ENCODE assay signal across 20 cellular contexts in the genomic region with DNA sequence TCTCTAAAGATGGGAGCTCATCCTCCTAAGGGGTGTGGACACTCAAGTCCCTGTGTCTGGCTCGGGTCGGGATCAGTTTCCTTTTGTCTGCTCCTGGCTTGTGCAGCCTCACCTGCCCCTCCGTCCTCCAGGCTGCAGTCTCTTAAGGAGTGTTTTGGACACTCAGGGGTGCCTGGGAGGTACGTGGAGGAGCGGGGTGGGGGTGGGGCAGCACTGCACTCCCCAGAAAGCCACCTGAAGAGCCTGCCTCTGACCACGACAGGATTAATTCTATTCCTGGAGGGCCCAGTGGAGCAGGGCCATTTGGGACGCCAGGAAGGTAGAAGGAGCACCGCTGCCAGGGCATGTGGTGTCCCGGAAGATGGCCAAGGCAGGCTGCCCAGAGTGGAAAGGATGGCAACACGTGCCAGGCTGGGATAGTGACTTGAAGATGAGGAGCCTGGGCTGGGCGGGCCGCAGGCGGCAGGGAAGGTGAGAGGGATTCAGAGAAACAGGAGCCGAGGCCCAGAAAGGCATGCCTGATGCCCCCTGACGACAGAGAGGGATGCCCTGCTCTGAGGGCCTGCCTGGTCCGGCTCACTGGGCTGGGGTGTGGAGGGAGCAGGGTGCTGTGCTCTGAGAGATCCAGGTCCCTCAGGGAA. TPM values are rescaled to one million over a fixed set of nuclear protein-coding genes. Genes with fewer than 3 reads are reported as not detected.
DNase-seq lines count a peak whose midpoint lies in the region; ATAC-seq and FAIRE-seq lines count a peak whose summit lies in the region.
"Had no signal": no experiment of that assay in that cellular context is flagged by ENCODE, and none has a peak within 500 bp of the region (broad histone marks: within the 10 kb centered on the region; RNA-seq: fewer than 3 reads in every experiment).

No MANE protein-coding gene starts in this region.

- peaks cover 4% of the 10 kb centered on the region for H3K4me1 ChIP-seq in mesenchymal stem cell (ENCODE audit: control insufficient read depth, insufficient read depth, low read depth, low read length)

- H3K4me1 Mint-ChIP-seq in activated naive CD8-positive, alpha-beta T cell treated with anti-CD3 and anti-CD28 coated beads, Interleukin-2, amount 10 ng/mL, durations not matched to agents 7 days and 5 days: peaks cover 7% of the 10 kb centered on the region
- H3K4me1 Mint-ChIP-seq in activated naive CD8-positive, alpha-beta T cell treated with anti-CD3 and anti-CD28 coated beads, Interleukin-2, amount 50 U/mL, for 24 hours: peaks cover 8% of the 10 kb centered on the region
- H3K4me1 Mint-ChIP-seq in dendritic cell treated with granulocyte-macrophage colony-stimulating factor and Interleukin-4, amounts not matched to agents 40 ng/mL and 50 ng/mL, for 4 days (ENCODE audit: low read depth): peaks cover 58% of the 10 kb centered on the region

- peaks cover 0 to 7% of the 10 kb centered on the region in 2 experiments for H3K27me3 ChIP-seq in mesenchymal stem cell (ENCODE audit: control insufficient read depth in 1 of 2, insufficient read depth in 1 of 2, low read length in 2 of 2)
- H3K27me3 ChIP-seq in MG63: no peaks in the 10 kb centered on the region
- H3K27me3 ChIP-seq: ovary, tibial nerve had no signal

- no peak overlapping the region for H3K4me2 ChIP-seq in mesenchymal stem cell (ENCODE audit: low read length, poor library complexity, severe bottlenecking)

- H3K9ac ChIP-seq in mesenchymal stem cell (ENCODE audit: low read length): no peak overlapping the region

- no peak overlapping the region for H2BK5ac ChIP-seq in mesenchymal stem cell (ENCODE audit: low read depth, low read length, poor library complexity, severe bottlenecking)

- no peak overlapping the region for H3K27ac Mint-ChIP-seq in activated naive CD8-positive, alpha-beta T cell treated with anti-CD3 and anti-CD28 coated beads, Interleukin-2, amount 10 ng/mL, durations not matched to agents 7 days and 5 days
- no peak overlapping the region for H3K27ac Mint-ChIP-seq in activated naive CD8-positive, alpha-beta T cell treated with anti-CD3 and anti-CD28 coated beads, Interleukin-2, amount 50 U/mL, for 24 hours
- H3K27ac Mint-ChIP-seq in dendritic cell treated with granulocyte-macrophage colony-stimulating factor and Interleukin-4, amounts not matched to agents 40 ng/mL and 50 ng/mL, for 4 days: peak overlapping the region; percentile 71

- H2BK120ac ChIP-seq in mesenchymal stem cell (ENCODE audit: low read depth, low read length): no peak overlapping the region

- H3K9me3 ChIP-seq in mesenchymal stem cell (ENCODE audit: control insufficient read depth, low read length) (no peaks in the 10 kb centered on the region), MG63 (no peaks in the 10 kb centered on the region)
- H3K9me3 ChIP-seq: ovary, tibial nerve had no signal

- H3K23ac ChIP-seq in mesenchymal stem cell (ENCODE audit: low read length in 2 of 2): no peak overlapping the region

- no peaks in the 10 kb centered on the region for H3K79me1 ChIP-seq in mesenchymal stem cell (replicated peaks; ENCODE audit: low read length, poor library complexity, severe bottlenecking)

- FAIRE-seq in urothelium cell line (lab: Jason Lieb, UNC): no peak
- FAIRE-seq: A204.1, bronchial epithelial cell had no signal

- no peak overlapping the region for H3K18ac ChIP-seq in mesenchymal stem cell (ENCODE audit: low read depth in 1 of 2, low read length in 2 of 2)

- H3K36me3 Mint-ChIP-seq in activated naive CD8-positive, alpha-beta T cell treated with anti-CD3 and anti-CD28 coated beads, Interleukin-2, amount 10 ng/mL, durations not matched to agents 7 days and 5 days: no peaks in the 10 kb centered on the region
- no peaks in the 10 kb centered on the region for H3K36me3 Mint-ChIP-seq in activated naive CD8-positive, alpha-beta T cell treated with anti-CD3 and anti-CD28 coated beads, Interleukin-2, amount 50 U/mL, for 24 hours (ENCODE audit: low read depth)
- no peaks in the 10 kb centered on the region for H3K36me3 Mint-ChIP-seq in dendritic cell treated with granulocyte-macrophage colony-stimulating factor and Interleukin-4, amounts not matched to agents 40 ng/mL and 50 ng/mL, for 4 days (ENCODE audit: low read depth)
- H3K36me3 Mint-ChIP-seq: activated naive CD4-positive, alpha-beta T cell treated with anti-CD3 and anti-CD28 coated beads, Interleukin-2, amount 50 U/mL, for 24 hours; CD4-positive, CD25-positive, alpha-beta regulatory T cell had no signal

- peak overlapping the region; percentile 95 for H4K8ac ChIP-seq in mesenchymal stem cell (ENCODE audit: low read length)

- no peak overlapping the region for H2AK5ac ChIP-seq in mesenchymal stem cell (ENCODE audit: low read length, severe bottlenecking)

- H3K27ac ChIP-seq in mesenchymal stem cell (ENCODE audit: low read length, poor library complexity, severe bottlenecking): no peak overlapping the region
- H3K27ac ChIP-seq: ovary had no signal

- no peaks in the 10 kb centered on the region for H3K27me3 Mint-ChIP-seq in activated naive CD8-positive, alpha-beta T cell treated with anti-CD3 and anti-CD28 coated beads, Interleukin-2, amount 10 ng/mL, durations not matched to agents 7 days and 5 days
- no peaks in the 10 kb centered on the region for H3K27me3 Mint-ChIP-seq in activated naive CD8-positive, alpha-beta T cell treated with anti-CD3 and anti-CD28 coated beads, Interleukin-2, amount 50 U/mL, for 24 hours
- H3K27me3 Mint-ChIP-seq in dendritic cell treated with granulocyte-macrophage colony-stimulating factor and Interleukin-4, amounts not matched to agents 40 ng/mL and 50 ng/mL, for 4 days: no peaks in the 10 kb centered on the region
- H3K27me3 Mint-ChIP-seq: activated naive CD4-positive, alpha-beta T cell treated with anti-CD3 and anti-CD28 coated beads, Interleukin-2, amount 50 U/mL, for 24 hours; CD4-positive, CD25-positive, alpha-beta regulatory T cell had no signal

- H3K14ac ChIP-seq in mesenchymal stem cell (ENCODE audit: low read length in 2 of 2): no peak overlapping the region

- DNase-seq in activated naive CD8-positive, alpha-beta T cell treated with anti-CD3 and anti-CD28 coated beads, Interleukin-2, amount 10 ng/mL, durations not matched to agents 7 days and 5 days: peak; percentile 21
- no peak for DNase-seq in activated naive CD8-positive, alpha-beta T cell treated with anti-CD3 and anti-CD28 coated beads, Interleukin-2, amount 50 U/mL, for 24 hours
- no peak for DNase-seq in mesenchymal stem cell
- no peak for DNase-seq in NCI-H1694 treated with DMSO at 0.1 percent for 48 hours (lab: John Stamatoyannopoulos, UW)
- no peak for DNase-seq in MG63
- no peak for DNase-seq in urothelium cell line (ENCODE audit: low spot score)
- DNase-seq: activated CD4-positive, alpha-beta T cell treated with anti-CD3 and anti-CD28 coated beads for 1 hour; CD4-positive, CD25-positive, alpha-beta regulatory T cell; effector memory CD4-positive, alpha-beta T cell; NCI-H1105 treated with DMSO at 0.1 percent for 48 hours; SHP77 treated with DMSO at 0.1 percent for 48 hours had no signal

- H2BK12ac ChIP-seq in mesenchymal stem cell (ENCODE audit: low read length in 2 of 2): peak overlapping the region in 1 of 2 experiments; percentile 4

- no peak overlapping the region for H3K4ac ChIP-seq in mesenchymal stem cell (ENCODE audit: low read depth in 1 of 2, low read length in 2 of 2)

- no peak overlapping the region for H2AFZ ChIP-seq in mesenchymal stem cell (ENCODE audit: low read depth, low read length)

- H3K4me3 ChIP-seq in mesenchymal stem cell (ENCODE audit: insufficient read depth in 1 of 2, low read depth in 1 of 2, low read length in 2 of 2): no peak overlapping the region
- H3K4me3 ChIP-seq in MG63: no peak overlapping the region
- H3K4me3 ChIP-seq: ovary had no signal

- H4K91ac ChIP-seq in mesenchymal stem cell (ENCODE audit: low read length): peak overlapping the region; percentile 19

- H2BK15ac ChIP-seq in mesenchymal stem cell (ENCODE audit: low read depth, poor library complexity, severe bottlenecking): no peak overlapping the region

- H3K36me3 ChIP-seq in mesenchymal stem cell (ENCODE audit: control insufficient read depth in 1 of 2, insufficient read depth in 2 of 2, low read depth in 1 of 2, low read length in 2 of 2): no peaks in the 10 kb centered on the region
- H3K36me3 ChIP-seq in MG63: no peaks in the 10 kb centered on the region
- H3K36me3 ChIP-seq: ovary, tibial nerve had no signal

- no peak for ATAC-seq in activated naive CD8-positive, alpha-beta T cell treated with anti-CD3 and anti-CD28 coated beads, Interleukin-2, amount 10 ng/mL, durations not matched to agents 7 days and 5 days (ENCODE audit: low read depth)
- no peak for ATAC-seq in activated naive CD8-positive, alpha-beta T cell treated with anti-CD3 and anti-CD28 coated beads, Interleukin-2, amount 50 U/mL, for 24 hours
- no peak for ATAC-seq in GM21717 (IDR thresholded peaks at IDR 0.05; ENCODE audit: unreplicated experiment)

- peaks cover 1% of the 10 kb centered on the region for H3K9me3 Mint-ChIP-seq in activated naive CD8-positive, alpha-beta T cell treated with anti-CD3 and anti-CD28 coated beads, Interleukin-2, amount 10 ng/mL, durations not matched to agents 7 days and 5 days
- H3K9me3 Mint-ChIP-seq in activated naive CD8-positive, alpha-beta T cell treated with anti-CD3 and anti-CD28 coated beads, Interleukin-2, amount 50 U/mL, for 24 hours: peaks cover 4% of the 10 kb centered on the region
- no peaks in the 10 kb centered on the region for H3K9me3 Mint-ChIP-seq in dendritic cell treated with granulocyte-macrophage colony-stimulating factor and Interleukin-4, amounts not matched to agents 40 ng/mL and 50 ng/mL, for 4 days
- H3K9me3 Mint-ChIP-seq: activated naive CD4-positive, alpha-beta T cell treated with anti-CD3 and anti-CD28 coated beads, Interleukin-2, amount 50 U/mL, for 24 hours had no signal

- no peak overlapping the region for H3K4me3 Mint-ChIP-seq in activated naive CD8-positive, alpha-beta T cell treated with anti-CD3 and anti-CD28 coated beads, Interleukin-2, amount 10 ng/mL, durations not matched to agents 7 days and 5 days
- no peak overlapping the region for H3K4me3 Mint-ChIP-seq in activated naive CD8-positive, alpha-beta T cell treated with anti-CD3 and anti-CD28 coated beads, Interleukin-2, amount 50 U/mL, for 24 hours
- H3K4me3 Mint-ChIP-seq in dendritic cell treated with granulocyte-macrophage colony-stimulating factor and Interleukin-4, amounts not matched to agents 40 ng/mL and 50 ng/mL, for 4 days: no peak overlapping the region
- H3K4me3 Mint-ChIP-seq: activated naive CD4-positive, alpha-beta T cell treated with anti-CD3 and anti-CD28 coated beads, Interleukin-2, amount 50 U/mL, for 24 hours; T-helper 2 cell treated with Interferon-gamma antibody and Interleukin-4, amounts not matched to agents 5 μg/mL and 100 μg/mL, for 36 hours had no signal

- 91% methylated on average over 16 of the region's 16 CpGs for WGBS in mesenchymal stem cell

- intact Hi-C loops in dendritic cell treated with granulocyte-macrophage colony-stimulating factor and Interleukin-4, amounts not matched to agents 40 ng/mL and 50 ng/mL, for 4 days (cut with micrococcal nuclease): no loop called here

- POLR2A ChIA-PET in activated naive CD8-positive, alpha-beta T cell treated with anti-CD3 and anti-CD28 coated beads, Interleukin-2, amount 10 ng/mL, durations not matched to agents 7 days and 5 days (lab: Charles Lee): no interaction called here

RNA-seq across cellular contexts. Expression of gene LRTM2, which starts 14.8 kb away (rescaled TPM):
- not detected for total RNA-seq in activated naive CD8-positive, alpha-beta T cell treated with anti-CD3 and anti-CD28 coated beads, Interleukin-2, amount 10 ng/mL, durations not matched to agents 7 days and 5 days
- 0.01 TPM for polyA plus RNA-seq in mesenchymal stem cell (2013, experiment 1 of 2)
- polyA plus RNA-seq in mesenchymal stem cell (2013, experiment 2 of 2): 0.01 TPM
- not detected in 2 replicates for total RNA-seq in MG63 (2014; rRNA removed; shearing (Covaris generic); ENCODE audit: low replicate concordance)
- total RNA-seq: bronchial epithelial cell; CD4-positive, CD25-positive, alpha-beta regulatory T cell; kidney epithelial cell; ovary; tibial nerve had no signal
- polyA plus RNA-seq: CD4-positive, CD25-positive, alpha-beta regulatory T cell; ovary had no signal
